23 cellular contexts compared by ENCODE assay signal in genomic region chr17:19413725-19414124, GRCh38. TPM values are rescaled to one million over a fixed set of nuclear protein-coding genes. Genes with fewer than 3 reads are reported as not detected.
DNase-seq lines count a peak whose midpoint lies in the region; ATAC-seq and TF ChIP-seq lines count a peak whose summit lies in the region.
"Had no signal": no experiment of that assay in that cellular context is flagged by ENCODE, and none has a peak within 500 bp of the region (broad histone marks: within the 10 kb centered on the region; RNA-seq: fewer than 3 reads in every experiment).

No MANE protein-coding gene starts in this region.

- H3K4me1 ChIP-seq in hepatocyte (ENCODE audit: insufficient read depth) (peaks cover 13% of the 10 kb centered on the region), prostate gland (replicated peaks) (no peaks in the 10 kb centered on the region)
- H3K4me1 ChIP-seq: BE2C; BLaER1 treated with 17β-estradiol and CSF1 and Interleukin-3, amounts not matched to agents 10 nM and 100 nM had no signal

- H3K79me2 ChIP-seq in hepatocyte = no peaks in the 10 kb centered on the region

- H3K27ac ChIP-seq in hepatocyte = no peak overlapping the region
- H3K27ac ChIP-seq in prostate gland = no peak overlapping the region
- H3K27ac ChIP-seq: A549; BLaER1 treated with 17β-estradiol and CSF1 and Interleukin-3, amounts not matched to agents 10 nM and 100 nM had no signal

- H3K36me3 ChIP-seq in hepatocyte (replicated peaks; ENCODE audit: insufficient read depth, low read depth) (no peaks in the 10 kb centered on the region), prostate gland (no peaks in the 10 kb centered on the region)
- H3K36me3 ChIP-seq: BE2C; BLaER1 treated with 17β-estradiol and CSF1 and Interleukin-3, amounts not matched to agents 10 nM and 100 nM had no signal

- H3K9me3 ChIP-seq in hepatocyte (ENCODE audit: low read depth) = no peaks in the 10 kb centered on the region
- no peaks in the 10 kb centered on the region for H3K9me3 ChIP-seq in prostate gland
- H3K9me3 ChIP-seq: A549; BE2C; BLaER1 treated with 17β-estradiol and CSF1 and Interleukin-3, amounts not matched to agents 10 nM and 100 nM had no signal

- 84% methylated on average over 4 of the region's 5 CpGs for WGBS in hepatocyte (ENCODE audit: low lambda C conversion rate, missing lambda C conversion rate)
- WGBS in prostate gland = 88% methylated on average over 5 of the region's 5 CpGs

- H3K4me3 ChIP-seq in hepatocyte (no peak overlapping the region), prostate gland (no peak overlapping the region)
- H3K4me3 ChIP-seq: A549; BLaER1 treated with 17β-estradiol and CSF1 and Interleukin-3, amounts not matched to agents 10 nM and 100 nM; GM23338 had no signal

- peak; percentile 19 for DNase-seq in amniotic epithelial cell (ENCODE audit: low read depth)
- DNase-seq in hepatocyte (ENCODE audit: low spot score) = peak; percentile 42
- peak; percentile 72 for DNase-seq in mesenteric fat pad (ENCODE audit: low spot score)
- no peak for DNase-seq in SW480 (ENCODE audit: low spot score)
- no peak for DNase-seq in T-helper 9 cell
- no peak for DNase-seq in prostate gland (ENCODE audit: low spot score)
- DNase-seq in Right ventricle myocardium inferior (ENCODE audit: missing footprints) = no peak
- DNase-seq: 8988T; ACHN; AML-193; BE2C; CD4-positive, alpha-beta T cell; CD8-positive, alpha-beta memory T cell; DMS 273 treated with DMSO at 0.1 percent for 48 hours; DMS79; EL; GF-D8; H9 had no signal

- intact Hi-C loops in prostate gland (cut with DNase I) (no loop called here), Right ventricle myocardium inferior (cut with DNase I) (no loop called here)

- H3K9me2 ChIP-seq in hepatocyte (replicated peaks; ENCODE audit: insufficient read depth) = no peaks in the 10 kb centered on the region

- no peaks in the 10 kb centered on the region for H4K20me1 ChIP-seq in hepatocyte (ENCODE audit: insufficient read depth, poor library complexity, severe bottlenecking)

- TF ChIP-seq CTCF in hepatocyte (IDR thresholded peaks at IDR 0.05; ENCODE audit: poor library complexity) = no peak
- TF ChIP-seq CTCF in prostate gland (IDR thresholded peaks at IDR 0.05) = no peak

- TF ChIP-seq POLR2A in prostate gland (IDR thresholded peaks at IDR 0.05) = no peak

- H3K27me3 ChIP-seq in hepatocyte = no peaks in the 10 kb centered on the region
- no peaks in the 10 kb centered on the region for H3K27me3 ChIP-seq in prostate gland (replicated peaks; ENCODE audit: insufficient read depth)
- H3K27me3 ChIP-seq: BE2C; BLaER1 treated with 17β-estradiol and CSF1 and Interleukin-3, amounts not matched to agents 10 nM and 100 nM had no signal

- ATAC-seq in Right ventricle myocardium inferior = no peak
- ATAC-seq: A549, GM23338, HCT116 had no signal

- H2AFZ ChIP-seq in hepatocyte = no peak overlapping the region
- H2AFZ ChIP-seq: GM23338 had no signal

- H3K4me2 ChIP-seq in hepatocyte = no peak overlapping the region
- H3K4me2 ChIP-seq: A549; BLaER1 treated with 17β-estradiol and CSF1 and Interleukin-3, amounts not matched to agents 10 nM and 100 nM; GM23338 had no signal

RNA-seq across cellular contexts. Expression of gene RNF112, which starts 2.7 kb away (rescaled TPM):
- total RNA-seq in hepatocyte = 5.4 and 7.8 TPM in 2 replicates
- 8.6 and 11.3 TPM in 2 replicates for polyA plus RNA-seq in hepatocyte
- 3.9 TPM for total RNA-seq in mesenteric fat pad
- 1 to 10 TPM; 2.3 to 6.6 TPM for total RNA-seq in prostate gland
- total RNA-seq in Right ventricle myocardium inferior = 3.5 TPM
- polyA plus RNA-seq: CD14-positive monocyte; CD8-positive, alpha-beta memory T cell had no signal

RNA-seq across cellular contexts. Expression of gene MFAP4, which starts 26.7 kb away (rescaled TPM):
- total RNA-seq in hepatocyte = 360 and 362 TPM in 2 replicates
- 739 and 801 TPM in 2 replicates for polyA plus RNA-seq in hepatocyte
- 96.7 TPM for total RNA-seq in mesenteric fat pad
- 100 to 1,000 TPM in 1 of 2 donors, 10 to 100 TPM in 1; 56.1 to 146 TPM for total RNA-seq in prostate gland
- 53.5 TPM for total RNA-seq in Right ventricle myocardium inferior
- total RNA-seq: CD4-positive, alpha-beta T cell; CD8-positive, alpha-beta memory T cell had no signal
- polyA plus RNA-seq: CD8-positive, alpha-beta memory T cell had no signal

RNA-seq across cellular contexts. Expression of gene MAPK7, which starts 35.4 kb away (rescaled TPM):
- total RNA-seq in hepatocyte (19.9 and 26.1 TPM in 2 replicates), mesenteric fat pad (27.2 TPM), prostate gland (10 to 100 TPM; 22.3 to 43.1 TPM), Right ventricle myocardium inferior (13.0 TPM)
- 36.9 and 49.0 TPM in 2 replicates for polyA plus RNA-seq in hepatocyte

RNA-seq across cellular contexts. Expression of gene B9D1, which starts 51.2 kb away (rescaled TPM):
- 19.0 and 29.6 TPM in 2 replicates for total RNA-seq in hepatocyte
- 30.8 and 51.3 TPM in 2 replicates for polyA plus RNA-seq in hepatocyte
- 7.5 TPM for total RNA-seq in mesenteric fat pad
- 10 to 100 TPM; 15.7 to 28.8 TPM for total RNA-seq in prostate gland
- total RNA-seq in Right ventricle myocardium inferior = 5.3 TPM
- polyA plus RNA-seq: CD14-positive monocyte had no signal

Comparison
In these comparisons a context has a peak if more than half of its experiments do, and no peak if none do; other contexts are left out.
1. DNase-seq: peak in amniotic epithelial cell (single experiment), hepatocyte (single experiment) and mesenteric fat pad (single experiment); none in SW480 (single experiment), T-helper 9 cell (single experiment), prostate gland (single experiment) and Right ventricle myocardium inferior (single experiment).